8 cellular contexts compared by ENCODE assay signal in genomic region chr9:26326473-26327044, GRCh38.
DNase-seq lines count a peak whose midpoint lies in the region; ATAC-seq, FAIRE-seq and TF ChIP-seq lines count a peak whose summit lies in the region.

No MANE protein-coding gene starts in this region.

- peaks cover 28% of the 10 kb centered on the region for H3K9me3 Mint-ChIP-seq in stimulated activated effector memory CD8-positive, alpha-beta T cell treated with anti-CD3 and anti-CD28 coated beads, Interleukin-12 subunit alpha, Interleukin-12 subunit beta, amount 100 ng/mL, for 72 hours

- in situ Hi-C loops in G401 (cut with HindIII; ENCODE audit: low sequenced_read_pairs): no loop called here

- no peaks in the 10 kb centered on the region for H3F3A ChIP-seq in SU-DHL-6 (ENCODE audit: insufficient read depth)

- H2AFZ ChIP-seq in SU-DHL-6 (ENCODE audit: low read depth, low read length, severe bottlenecking): no peak overlapping the region

- H3K9me2 ChIP-seq in SU-DHL-6 (replicated peaks; ENCODE audit: insufficient read depth, low read length): no peaks in the 10 kb centered on the region

- H3K9ac ChIP-seq in SU-DHL-6 (ENCODE audit: low read length): no peak overlapping the region

- no peak overlapping the region for H3K4me2 ChIP-seq in SU-DHL-6 (ENCODE audit: low read depth, low read length, poor library complexity, severe bottlenecking)

- H3K36me3 Mint-ChIP-seq in stimulated activated effector memory CD8-positive, alpha-beta T cell treated with anti-CD3 and anti-CD28 coated beads, Interleukin-12 subunit alpha, Interleukin-12 subunit beta, amount 100 ng/mL, for 72 hours: no peaks in the 10 kb centered on the region

- DNase-seq in G401 (ENCODE audit: low spot score) (peak; percentile 52), Kasumi-1 (lab: John Stamatoyannopoulos, UW) (peak; percentile 7 to 38), frontal cortex (ENCODE audit: low spot score in 2 of 2) (peak; percentile 6 to 12), retina (peak; percentile 84), NOMO-1 (lab: John Stamatoyannopoulos, UW; ENCODE audit: unreplicated experiment in 2 of 2) (no peak)
- no peak for DNase-seq in stimulated activated effector memory CD8-positive, alpha-beta T cell treated with anti-CD3 and anti-CD28 coated beads, Interleukin-12 subunit alpha, Interleukin-12 subunit beta, amount 100 ng/mL, for 72 hours (ENCODE audit: low spot score in 2 of 2)

- H3K27ac ChIP-seq in SU-DHL-6 (ENCODE audit: low read depth, low read length): no peak overlapping the region

- no peaks in the 10 kb centered on the region for H3K79me2 ChIP-seq in SU-DHL-6 (ENCODE audit: insufficient read depth, low read length)

- TF ChIP-seq CTCF in SU-DHL-6 (IDR thresholded peaks at IDR 0.05; ENCODE audit: insufficient read depth, low read length, poor library complexity, severe bottlenecking): peak; percentile 77

- H3K27me3 ChIP-seq in SU-DHL-6 (ENCODE audit: low read length): no peaks in the 10 kb centered on the region

- H3K4me3 Mint-ChIP-seq in stimulated activated effector memory CD8-positive, alpha-beta T cell treated with anti-CD3 and anti-CD28 coated beads, Interleukin-12 subunit alpha, Interleukin-12 subunit beta, amount 100 ng/mL, for 72 hours: no peak overlapping the region

- peak; percentile 90 for FAIRE-seq in frontal cortex (lab: Jason Lieb, UNC)

- no peak overlapping the region for H3K27ac Mint-ChIP-seq in stimulated activated effector memory CD8-positive, alpha-beta T cell treated with anti-CD3 and anti-CD28 coated beads, Interleukin-12 subunit alpha, Interleukin-12 subunit beta, amount 100 ng/mL, for 72 hours

- H3K4me1 Mint-ChIP-seq in stimulated activated effector memory CD8-positive, alpha-beta T cell treated with anti-CD3 and anti-CD28 coated beads, Interleukin-12 subunit alpha, Interleukin-12 subunit beta, amount 100 ng/mL, for 72 hours: no peaks in the 10 kb centered on the region

- H3K9me3 ChIP-seq in SU-DHL-6 (ENCODE audit: insufficient read depth, low read length): no peaks in the 10 kb centered on the region

- peak; percentile 66 for ATAC-seq in GM21515 (IDR thresholded peaks at IDR 0.05; ENCODE audit: unreplicated experiment)
- ATAC-seq in stimulated activated effector memory CD8-positive, alpha-beta T cell treated with anti-CD3 and anti-CD28 coated beads, Interleukin-12 subunit alpha, Interleukin-12 subunit beta, amount 100 ng/mL, for 72 hours: no peak

- H3K36me3 ChIP-seq in SU-DHL-6 (ENCODE audit: low read length): no peaks in the 10 kb centered on the region

- no peak overlapping the region for H3K4me3 ChIP-seq in SU-DHL-6 (ENCODE audit: insufficient read depth, low read length, poor library complexity, severe bottlenecking)

- H4K20me1 ChIP-seq in SU-DHL-6 (ENCODE audit: low read depth, low read length): no peaks in the 10 kb centered on the region

Comparison
In these comparisons a context has a peak if more than half of its experiments do, and no peak if none do; other contexts are left out.
1. DNase-seq: peak in G401 (single experiment), Kasumi-1 (2 of 2), frontal cortex (2 of 2) and retina (single experiment); none in NOMO-1 (0 of 2) and stimulated activated effector memory CD8-positive, alpha-beta T cell treated with anti-CD3 and anti-CD28 coated beads, Interleukin-12 subunit alpha, Interleukin-12 subunit beta, amount 100 ng/mL, for 72 hours (0 of 2).